Comparison of ENCODE assay signal across 1 cellular context in the genomic region with DNA sequence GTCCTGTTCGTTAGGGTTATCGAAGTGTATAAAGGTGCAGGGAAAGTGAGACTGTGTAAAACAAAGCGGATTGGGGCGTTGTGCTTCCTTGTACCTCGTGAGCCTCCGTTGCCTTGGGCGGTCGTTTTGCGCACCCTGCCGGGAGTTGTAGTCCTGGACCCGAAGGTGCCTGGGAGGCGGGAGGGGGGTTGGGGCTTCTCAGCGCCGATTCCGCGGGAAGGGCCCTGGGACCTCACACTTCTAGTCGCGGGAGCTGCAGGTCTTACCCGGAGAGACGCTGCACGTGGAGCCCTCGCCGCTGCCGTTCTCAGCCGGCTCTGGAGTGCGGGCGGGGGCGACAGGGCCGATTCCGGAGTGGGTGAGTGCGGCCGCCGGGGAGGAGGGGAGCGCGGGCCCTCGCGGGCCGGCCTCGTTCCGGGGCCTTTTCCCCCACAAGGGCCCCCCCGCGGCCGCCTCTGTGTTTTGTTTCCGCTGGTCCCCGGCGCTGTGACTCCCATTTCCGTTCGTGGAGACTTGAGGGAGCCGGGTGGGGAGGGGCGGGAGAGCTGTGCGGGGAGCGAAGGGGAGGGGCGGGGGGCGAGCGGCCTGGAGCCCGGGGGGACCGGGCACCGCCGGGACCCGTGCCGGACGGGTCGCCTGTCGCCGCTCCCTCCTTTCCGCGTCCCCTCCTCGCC.
A peak's percentile ranks its signal among the peaks of the same experiment; 100 is the strongest.
TF ChIP-seq lines count a peak whose summit lies in the region.

No MANE protein-coding gene starts in this region.

TF ChIP-seq in K562, 482 proteins besides CTCF, POLR2A, EP300 and RAD21 (continued from another document and continues in another):
- TF ChIP-seq, protein P1, sequence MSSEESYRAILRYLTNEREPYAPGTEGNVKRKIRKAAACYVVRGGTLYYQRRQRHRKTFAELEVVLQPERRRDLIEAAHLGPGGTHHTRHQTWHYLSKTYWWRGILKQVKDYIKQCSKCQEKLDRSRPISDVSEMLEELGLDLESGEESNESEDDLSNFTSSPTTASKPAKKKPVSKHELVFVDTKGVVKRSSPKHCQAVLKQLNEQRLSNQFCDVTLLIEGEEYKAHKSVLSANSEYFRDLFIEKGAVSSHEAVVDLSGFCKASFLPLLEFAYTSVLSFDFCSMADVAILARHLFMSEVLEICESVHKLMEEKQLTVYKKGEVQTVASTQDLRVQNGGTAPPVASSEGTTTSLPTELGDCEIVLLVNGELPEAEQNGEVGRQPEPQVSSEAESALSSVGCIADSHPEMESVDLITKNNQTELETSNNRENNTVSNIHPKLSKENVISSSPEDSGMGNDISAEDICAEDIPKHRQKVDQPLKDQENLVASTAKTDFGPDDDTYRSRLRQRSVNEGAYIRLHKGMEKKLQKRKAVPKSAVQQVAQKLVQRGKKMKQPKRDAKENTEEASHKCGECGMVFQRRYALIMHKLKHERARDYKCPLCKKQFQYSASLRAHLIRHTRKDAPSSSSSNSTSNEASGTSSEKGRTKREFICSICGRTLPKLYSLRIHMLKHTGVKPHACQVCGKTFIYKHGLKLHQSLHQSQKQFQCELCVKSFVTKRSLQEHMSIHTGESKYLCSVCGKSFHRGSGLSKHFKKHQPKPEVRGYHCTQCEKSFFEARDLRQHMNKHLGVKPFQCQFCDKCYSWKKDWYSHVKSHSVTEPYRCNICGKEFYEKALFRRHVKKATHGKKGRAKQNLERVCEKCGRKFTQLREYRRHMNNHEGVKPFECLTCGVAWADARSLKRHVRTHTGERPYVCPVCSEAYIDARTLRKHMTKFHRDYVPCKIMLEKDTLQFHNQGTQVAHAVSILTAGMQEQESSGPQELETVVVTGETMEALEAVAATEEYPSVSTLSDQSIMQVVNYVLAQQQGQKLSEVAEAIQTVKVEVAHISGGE (CRISPR knock-in tag; IDR thresholded peaks at IDR 0.05), result peak in 2 of 3 experiments; percentile 76 to 96; a peak in 3 of 6 replicates
- TF ChIP-seq RBFOX2 (IDR thresholded peaks at IDR 0.05; ENCODE audit: low read depth, low read length), result peak; percentile 86
- TF ChIP-seq RBM14 (IDR thresholded peaks at IDR 0.05; ENCODE audit: borderline replicate concordance, insufficient read depth, low read depth, low read length), result 0 out of 2 replicates have a peak, but pooled peaks have one; percentile 43
- TF ChIP-seq, protein P2, sequence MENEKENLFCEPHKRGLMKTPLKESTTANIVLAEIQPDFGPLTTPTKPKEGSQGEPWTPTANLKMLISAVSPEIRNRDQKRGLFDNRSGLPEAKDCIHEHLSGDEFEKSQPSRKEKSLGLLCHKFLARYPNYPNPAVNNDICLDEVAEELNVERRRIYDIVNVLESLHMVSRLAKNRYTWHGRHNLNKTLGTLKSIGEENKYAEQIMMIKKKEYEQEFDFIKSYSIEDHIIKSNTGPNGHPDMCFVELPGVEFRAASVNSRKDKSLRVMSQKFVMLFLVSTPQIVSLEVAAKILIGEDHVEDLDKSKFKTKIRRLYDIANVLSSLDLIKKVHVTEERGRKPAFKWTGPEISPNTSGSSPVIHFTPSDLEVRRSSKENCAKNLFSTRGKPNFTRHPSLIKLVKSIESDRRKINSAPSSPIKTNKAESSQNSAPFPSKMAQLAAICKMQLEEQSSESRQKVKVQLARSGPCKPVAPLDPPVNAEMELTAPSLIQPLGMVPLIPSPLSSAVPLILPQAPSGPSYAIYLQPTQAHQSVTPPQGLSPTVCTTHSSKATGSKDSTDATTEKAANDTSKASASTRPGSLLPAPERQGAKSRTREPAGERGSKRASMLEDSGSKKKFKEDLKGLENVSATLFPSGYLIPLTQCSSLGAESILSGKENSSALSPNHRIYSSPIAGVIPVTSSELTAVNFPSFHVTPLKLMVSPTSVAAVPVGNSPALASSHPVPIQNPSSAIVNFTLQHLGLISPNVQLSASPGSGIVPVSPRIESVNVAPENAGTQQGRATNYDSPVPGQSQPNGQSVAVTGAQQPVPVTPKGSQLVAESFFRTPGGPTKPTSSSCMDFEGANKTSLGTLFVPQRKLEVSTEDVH (IDR thresholded peaks at IDR 0.05; ENCODE audit: low read depth, partially characterized antibody), result peak; percentile 78
- TF ChIP-seq CREB1 (IDR thresholded peaks at IDR 0.05), result no peak
- peak; percentile 4 for TF ChIP-seq CREB1 (CRISPR knock-in tag; IDR thresholded peaks at IDR 0.05)
- TF ChIP-seq CHD2 (IDR thresholded peaks at IDR 0.05; ENCODE audit: low read depth, low read length), result peak; percentile 41; the same call in 1 of the 2 replicates
- TF ChIP-seq, protein P3, sequence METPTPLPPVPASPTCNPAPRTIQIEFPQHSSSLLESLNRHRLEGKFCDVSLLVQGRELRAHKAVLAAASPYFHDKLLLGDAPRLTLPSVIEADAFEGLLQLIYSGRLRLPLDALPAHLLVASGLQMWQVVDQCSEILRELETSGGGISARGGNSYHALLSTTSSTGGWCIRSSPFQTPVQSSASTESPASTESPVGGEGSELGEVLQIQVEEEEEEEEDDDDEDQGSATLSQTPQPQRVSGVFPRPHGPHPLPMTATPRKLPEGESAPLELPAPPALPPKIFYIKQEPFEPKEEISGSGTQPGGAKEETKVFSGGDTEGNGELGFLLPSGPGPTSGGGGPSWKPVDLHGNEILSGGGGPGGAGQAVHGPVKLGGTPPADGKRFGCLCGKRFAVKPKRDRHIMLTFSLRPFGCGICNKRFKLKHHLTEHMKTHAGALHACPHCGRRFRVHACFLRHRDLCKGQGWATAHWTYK (CRISPR knock-in tag; IDR thresholded peaks at IDR 0.05), result 0 out of 2 replicates have a peak, but pooled peaks have one; percentile 66
- TF ChIP-seq CBX3 (IDR thresholded peaks at IDR 0.05; ENCODE audit: borderline replicate concordance in 1 of 2, low read length in 2 of 2), result no peak
- TF ChIP-seq NR1H2 (CRISPR knock-in tag; IDR thresholded peaks at IDR 0.05), result no peak
- TF ChIP-seq HNRNPUL1 (IDR thresholded peaks at IDR 0.05; ENCODE audit: low read length), result no peak
- TF ChIP-seq PHB2 (IDR thresholded peaks at IDR 0.05; ENCODE audit: low read depth), result no peak
- TF ChIP-seq, protein P4, sequence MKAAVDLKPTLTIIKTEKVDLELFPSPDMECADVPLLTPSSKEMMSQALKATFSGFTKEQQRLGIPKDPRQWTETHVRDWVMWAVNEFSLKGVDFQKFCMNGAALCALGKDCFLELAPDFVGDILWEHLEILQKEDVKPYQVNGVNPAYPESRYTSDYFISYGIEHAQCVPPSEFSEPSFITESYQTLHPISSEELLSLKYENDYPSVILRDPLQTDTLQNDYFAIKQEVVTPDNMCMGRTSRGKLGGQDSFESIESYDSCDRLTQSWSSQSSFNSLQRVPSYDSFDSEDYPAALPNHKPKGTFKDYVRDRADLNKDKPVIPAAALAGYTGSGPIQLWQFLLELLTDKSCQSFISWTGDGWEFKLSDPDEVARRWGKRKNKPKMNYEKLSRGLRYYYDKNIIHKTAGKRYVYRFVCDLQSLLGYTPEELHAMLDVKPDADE (conservative IDR thresholded peaks at IDR 0.05; ENCODE audit: control insufficient read depth, low read depth, low read length), result peak; percentile 26; the same call in 1 of the 2 replicates
- TF ChIP-seq, protein P5, sequence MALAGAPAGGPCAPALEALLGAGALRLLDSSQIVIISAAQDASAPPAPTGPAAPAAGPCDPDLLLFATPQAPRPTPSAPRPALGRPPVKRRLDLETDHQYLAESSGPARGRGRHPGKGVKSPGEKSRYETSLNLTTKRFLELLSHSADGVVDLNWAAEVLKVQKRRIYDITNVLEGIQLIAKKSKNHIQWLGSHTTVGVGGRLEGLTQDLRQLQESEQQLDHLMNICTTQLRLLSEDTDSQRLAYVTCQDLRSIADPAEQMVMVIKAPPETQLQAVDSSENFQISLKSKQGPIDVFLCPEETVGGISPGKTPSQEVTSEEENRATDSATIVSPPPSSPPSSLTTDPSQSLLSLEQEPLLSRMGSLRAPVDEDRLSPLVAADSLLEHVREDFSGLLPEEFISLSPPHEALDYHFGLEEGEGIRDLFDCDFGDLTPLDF (CRISPR knock-in tag; IDR thresholded peaks at IDR 0.05), result 0 out of 2 replicates have a peak, but pooled peaks have one; percentile 37
- TF ChIP-seq, protein P6, sequence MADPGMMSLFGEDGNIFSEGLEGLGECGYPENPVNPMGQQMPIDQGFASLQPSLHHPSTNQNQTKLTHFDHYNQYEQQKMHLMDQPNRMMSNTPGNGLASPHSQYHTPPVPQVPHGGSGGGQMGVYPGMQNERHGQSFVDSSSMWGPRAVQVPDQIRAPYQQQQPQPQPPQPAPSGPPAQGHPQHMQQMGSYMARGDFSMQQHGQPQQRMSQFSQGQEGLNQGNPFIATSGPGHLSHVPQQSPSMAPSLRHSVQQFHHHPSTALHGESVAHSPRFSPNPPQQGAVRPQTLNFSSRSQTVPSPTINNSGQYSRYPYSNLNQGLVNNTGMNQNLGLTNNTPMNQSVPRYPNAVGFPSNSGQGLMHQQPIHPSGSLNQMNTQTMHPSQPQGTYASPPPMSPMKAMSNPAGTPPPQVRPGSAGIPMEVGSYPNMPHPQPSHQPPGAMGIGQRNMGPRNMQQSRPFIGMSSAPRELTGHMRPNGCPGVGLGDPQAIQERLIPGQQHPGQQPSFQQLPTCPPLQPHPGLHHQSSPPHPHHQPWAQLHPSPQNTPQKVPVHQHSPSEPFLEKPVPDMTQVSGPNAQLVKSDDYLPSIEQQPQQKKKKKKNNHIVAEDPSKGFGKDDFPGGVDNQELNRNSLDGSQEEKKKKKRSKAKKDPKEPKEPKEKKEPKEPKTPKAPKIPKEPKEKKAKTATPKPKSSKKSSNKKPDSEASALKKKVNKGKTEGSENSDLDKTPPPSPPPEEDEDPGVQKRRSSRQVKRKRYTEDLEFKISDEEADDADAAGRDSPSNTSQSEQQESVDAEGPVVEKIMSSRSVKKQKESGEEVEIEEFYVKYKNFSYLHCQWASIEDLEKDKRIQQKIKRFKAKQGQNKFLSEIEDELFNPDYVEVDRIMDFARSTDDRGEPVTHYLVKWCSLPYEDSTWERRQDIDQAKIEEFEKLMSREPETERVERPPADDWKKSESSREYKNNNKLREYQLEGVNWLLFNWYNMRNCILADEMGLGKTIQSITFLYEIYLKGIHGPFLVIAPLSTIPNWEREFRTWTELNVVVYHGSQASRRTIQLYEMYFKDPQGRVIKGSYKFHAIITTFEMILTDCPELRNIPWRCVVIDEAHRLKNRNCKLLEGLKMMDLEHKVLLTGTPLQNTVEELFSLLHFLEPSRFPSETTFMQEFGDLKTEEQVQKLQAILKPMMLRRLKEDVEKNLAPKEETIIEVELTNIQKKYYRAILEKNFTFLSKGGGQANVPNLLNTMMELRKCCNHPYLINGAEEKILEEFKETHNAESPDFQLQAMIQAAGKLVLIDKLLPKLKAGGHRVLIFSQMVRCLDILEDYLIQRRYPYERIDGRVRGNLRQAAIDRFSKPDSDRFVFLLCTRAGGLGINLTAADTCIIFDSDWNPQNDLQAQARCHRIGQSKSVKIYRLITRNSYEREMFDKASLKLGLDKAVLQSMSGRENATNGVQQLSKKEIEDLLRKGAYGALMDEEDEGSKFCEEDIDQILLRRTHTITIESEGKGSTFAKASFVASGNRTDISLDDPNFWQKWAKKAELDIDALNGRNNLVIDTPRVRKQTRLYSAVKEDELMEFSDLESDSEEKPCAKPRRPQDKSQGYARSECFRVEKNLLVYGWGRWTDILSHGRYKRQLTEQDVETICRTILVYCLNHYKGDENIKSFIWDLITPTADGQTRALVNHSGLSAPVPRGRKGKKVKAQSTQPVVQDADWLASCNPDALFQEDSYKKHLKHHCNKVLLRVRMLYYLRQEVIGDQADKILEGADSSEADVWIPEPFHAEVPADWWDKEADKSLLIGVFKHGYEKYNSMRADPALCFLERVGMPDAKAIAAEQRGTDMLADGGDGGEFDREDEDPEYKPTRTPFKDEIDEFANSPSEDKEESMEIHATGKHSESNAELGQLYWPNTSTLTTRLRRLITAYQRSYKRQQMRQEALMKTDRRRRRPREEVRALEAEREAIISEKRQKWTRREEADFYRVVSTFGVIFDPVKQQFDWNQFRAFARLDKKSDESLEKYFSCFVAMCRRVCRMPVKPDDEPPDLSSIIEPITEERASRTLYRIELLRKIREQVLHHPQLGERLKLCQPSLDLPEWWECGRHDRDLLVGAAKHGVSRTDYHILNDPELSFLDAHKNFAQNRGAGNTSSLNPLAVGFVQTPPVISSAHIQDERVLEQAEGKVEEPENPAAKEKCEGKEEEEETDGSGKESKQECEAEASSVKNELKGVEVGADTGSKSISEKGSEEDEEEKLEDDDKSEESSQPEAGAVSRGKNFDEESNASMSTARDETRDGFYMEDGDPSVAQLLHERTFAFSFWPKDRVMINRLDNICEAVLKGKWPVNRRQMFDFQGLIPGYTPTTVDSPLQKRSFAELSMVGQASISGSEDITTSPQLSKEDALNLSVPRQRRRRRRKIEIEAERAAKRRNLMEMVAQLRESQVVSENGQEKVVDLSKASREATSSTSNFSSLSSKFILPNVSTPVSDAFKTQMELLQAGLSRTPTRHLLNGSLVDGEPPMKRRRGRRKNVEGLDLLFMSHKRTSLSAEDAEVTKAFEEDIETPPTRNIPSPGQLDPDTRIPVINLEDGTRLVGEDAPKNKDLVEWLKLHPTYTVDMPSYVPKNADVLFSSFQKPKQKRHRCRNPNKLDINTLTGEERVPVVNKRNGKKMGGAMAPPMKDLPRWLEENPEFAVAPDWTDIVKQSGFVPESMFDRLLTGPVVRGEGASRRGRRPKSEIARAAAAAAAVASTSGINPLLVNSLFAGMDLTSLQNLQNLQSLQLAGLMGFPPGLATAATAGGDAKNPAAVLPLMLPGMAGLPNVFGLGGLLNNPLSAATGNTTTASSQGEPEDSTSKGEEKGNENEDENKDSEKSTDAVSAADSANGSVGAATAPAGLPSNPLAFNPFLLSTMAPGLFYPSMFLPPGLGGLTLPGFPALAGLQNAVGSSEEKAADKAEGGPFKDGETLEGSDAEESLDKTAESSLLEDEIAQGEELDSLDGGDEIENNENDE (IDR thresholded peaks at IDR 0.05; ENCODE audit: low read depth, low read length), result no peak
- TF ChIP-seq NR2C2 (CRISPR knock-in tag; IDR thresholded peaks at IDR 0.05), result peak; percentile 91
- TF ChIP-seq NR2C2 (tag; IDR thresholded peaks at IDR 0.05), result peak; percentile 99
- TF ChIP-seq RNF2 (IDR thresholded peaks at IDR 0.05), result peak; percentile 31; the same call in 1 of the 2 replicates
- no peak for TF ChIP-seq ZNF133 (CRISPR knock-in tag; IDR thresholded peaks at IDR 0.05)
- TF ChIP-seq, protein P7, sequence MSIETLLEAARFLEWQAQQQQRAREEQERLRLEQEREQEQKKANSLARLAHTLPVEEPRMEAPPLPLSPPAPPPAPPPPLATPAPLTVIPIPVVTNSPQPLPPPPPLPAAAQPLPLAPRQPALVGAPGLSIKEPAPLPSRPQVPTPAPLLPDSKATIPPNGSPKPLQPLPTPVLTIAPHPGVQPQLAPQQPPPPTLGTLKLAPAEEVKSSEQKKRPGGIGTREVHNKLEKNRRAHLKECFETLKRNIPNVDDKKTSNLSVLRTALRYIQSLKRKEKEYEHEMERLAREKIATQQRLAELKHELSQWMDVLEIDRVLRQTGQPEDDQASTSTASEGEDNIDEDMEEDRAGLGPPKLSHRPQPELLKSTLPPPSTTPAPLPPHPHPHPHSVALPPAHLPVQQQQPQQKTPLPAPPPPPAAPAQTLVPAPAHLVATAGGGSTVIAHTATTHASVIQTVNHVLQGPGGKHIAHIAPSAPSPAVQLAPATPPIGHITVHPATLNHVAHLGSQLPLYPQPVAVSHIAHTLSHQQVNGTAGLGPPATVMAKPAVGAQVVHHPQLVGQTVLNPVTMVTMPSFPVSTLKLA (conservative IDR thresholded peaks at IDR 0.05), result peak; percentile 65 to 75
- TF ChIP-seq, protein P8, sequence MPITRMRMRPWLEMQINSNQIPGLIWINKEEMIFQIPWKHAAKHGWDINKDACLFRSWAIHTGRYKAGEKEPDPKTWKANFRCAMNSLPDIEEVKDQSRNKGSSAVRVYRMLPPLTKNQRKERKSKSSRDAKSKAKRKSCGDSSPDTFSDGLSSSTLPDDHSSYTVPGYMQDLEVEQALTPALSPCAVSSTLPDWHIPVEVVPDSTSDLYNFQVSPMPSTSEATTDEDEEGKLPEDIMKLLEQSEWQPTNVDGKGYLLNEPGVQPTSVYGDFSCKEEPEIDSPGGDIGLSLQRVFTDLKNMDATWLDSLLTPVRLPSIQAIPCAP (CRISPR knock-in tag; IDR thresholded peaks at IDR 0.05; ENCODE audit: borderline replicate concordance), result no peak
- peak; percentile 54 for TF ChIP-seq CXXC5 (CRISPR knock-in tag; IDR thresholded peaks at IDR 0.05)
- no peak for TF ChIP-seq ZNF253 (CRISPR knock-in tag; conservative IDR thresholded peaks at IDR 0.05)
- no peak for TF ChIP-seq MIER1 (IDR thresholded peaks at IDR 0.05; ENCODE audit: low read depth)
- TF ChIP-seq ZNF146 (CRISPR knock-in tag; IDR thresholded peaks at IDR 0.05; ENCODE audit: unreplicated experiment), result no peak
- TF ChIP-seq PHF20 (IDR thresholded peaks at IDR 0.05; ENCODE audit: partially characterized antibody), result peak; percentile 76
